Comparison of ENCODE assay signal across 7 cellular contexts in genomic region chr9:35731415-35732184, GRCh38. TPM values are rescaled to one million over a fixed set of nuclear protein-coding genes. Genes with fewer than 3 reads are reported as not detected.
DNase-seq lines count a peak whose midpoint lies in the region; ATAC-seq and TF ChIP-seq lines count a peak whose summit lies in the region.

No MANE protein-coding gene starts in this region.

- peaks cover 54% of the 10 kb centered on the region for H3K4me1 ChIP-seq in Karpas-422 (ENCODE audit: low read length)
- H3K4me1 ChIP-seq in mucosa of rectum (ENCODE audit: control insufficient read depth in 2 of 2, insufficient read depth in 2 of 2, low read length in 2 of 2): peaks cover 55 to 69% of the 10 kb centered on the region in 2 donors

- peaks cover 60% of the 10 kb centered on the region for H3K79me2 ChIP-seq in Karpas-422 (ENCODE audit: low read length)

- peak; percentile 0 for ATAC-seq in GM19023 (IDR thresholded peaks at IDR 0.05; ENCODE audit: unreplicated experiment)
- ATAC-seq in HG03521 (IDR thresholded peaks at IDR 0.05; ENCODE audit: unreplicated experiment): no peak

- H3K9me3 ChIP-seq in Karpas-422 (ENCODE audit: low read length) (no peaks in the 10 kb centered on the region), mucosa of rectum (ENCODE audit: control insufficient read depth in 2 of 2, low read length in 2 of 2) (no peaks in the 10 kb centered on the region)

- H2AFZ ChIP-seq in Karpas-422 (ENCODE audit: low read length): no peak overlapping the region

- peaks cover 3% of the 10 kb centered on the region; the same call in 1 of the 2 replicates for H4K20me1 ChIP-seq in Karpas-422 (ENCODE audit: insufficient read depth, low read depth, low read length)

- H3K4me2 ChIP-seq in Karpas-422 (ENCODE audit: low read depth, low read length, poor library complexity, severe bottlenecking): peak overlapping the region; percentile 99

- H3K9me2 ChIP-seq in Karpas-422 (replicated peaks; ENCODE audit: insufficient read depth, low read length): no peaks in the 10 kb centered on the region

- H3K9ac ChIP-seq in Karpas-422 (ENCODE audit: low read length) (peak overlapping the region; percentile 98), mucosa of rectum (ENCODE audit: low read depth in 1 of 2, low read length in 2 of 2) (peak overlapping the region; percentile 88 to 98)

- DNase-seq in Karpas-422 (peak; percentile 70), cardiac fibroblast (ENCODE audit: low read depth in 2 of 2) (no peak), GM03348 (ENCODE audit: low spot score) (no peak), NCI-H2171 (lab: John Stamatoyannopoulos, UW) (no peak)

- peaks cover 17% of the 10 kb centered on the region; the same call in 1 of the 2 replicates for H3K36me3 ChIP-seq in Karpas-422 (ENCODE audit: insufficient read depth, low read length)
- H3K36me3 ChIP-seq in mucosa of rectum (ENCODE audit: control insufficient read depth in 2 of 2, insufficient read depth in 2 of 2, low read length in 2 of 2): peaks cover 18 to 21% of the 10 kb centered on the region in 2 donors

- no peaks in the 10 kb centered on the region for H3K27me3 ChIP-seq in Karpas-422 (ENCODE audit: low read length)
- no peaks in the 10 kb centered on the region for H3K27me3 ChIP-seq in mucosa of rectum (ENCODE audit: control insufficient read depth in 2 of 2, insufficient read depth in 2 of 2, low read length in 2 of 2)

- H3K4me3 ChIP-seq in Karpas-422 (ENCODE audit: low read length) (peak overlapping the region; percentile 93), cardiac fibroblast (replicated peaks in 1 of 2; ENCODE audit: low read depth in 2 of 2, low read length in 2 of 2) (peak overlapping the region; percentile 86 to 87), mucosa of rectum (ENCODE audit: low read length in 2 of 2) (peak overlapping the region; percentile 89 to 94)

- no peak for TF ChIP-seq CTCF in cardiac fibroblast (IDR thresholded peaks at IDR 0.05; ENCODE audit: low read depth, low read length)

- H3K27ac ChIP-seq in Karpas-422 (ENCODE audit: low read length) (peak overlapping the region; percentile 79), mucosa of rectum (ENCODE audit: low read depth in 2 of 2, low read length in 2 of 2) (peak overlapping the region; percentile 98)

RNA-seq across cellular contexts. Expression of gene TLN1, which starts 0.4 kb away (rescaled TPM):
- total RNA-seq in Karpas-422 (2014; rRNA removed; shearing (Covaris generic); ENCODE audit: low replicate concordance): 54.2 and 94.0 TPM in 2 replicates

RNA-seq across cellular contexts. Expression of gene CREB3, which starts 0.9 kb away (rescaled TPM):
- 10.8 and 17.1 TPM in 2 replicates for total RNA-seq in Karpas-422 (2014; rRNA removed; shearing (Covaris generic); ENCODE audit: low replicate concordance)

RNA-seq across cellular contexts. Expression of gene GBA2, which starts 17.4 kb away (rescaled TPM):
- total RNA-seq in Karpas-422 (2014; rRNA removed; shearing (Covaris generic); ENCODE audit: low replicate concordance): 54.9 and 74.2 TPM in 2 replicates

RNA-seq across cellular contexts. Expression of gene RGP1, which starts 17.5 kb away (rescaled TPM):
- total RNA-seq in Karpas-422 (2014; rRNA removed; shearing (Covaris generic); ENCODE audit: low replicate concordance): 13.4 and 13.8 TPM in 2 replicates

RNA-seq across cellular contexts. Expression of gene MSMP, which starts 22.5 kb away (rescaled TPM):
- total RNA-seq in Karpas-422 (2014; rRNA removed; shearing (Covaris generic); ENCODE audit: low replicate concordance): 1.1 and 4.2 TPM in 2 replicates
